22 cellular contexts compared by ENCODE assay signal in genomic region chr1:180785306-180785705, GRCh38.
DNase-seq lines count a peak whose midpoint lies in the region; ATAC-seq, FAIRE-seq and TF ChIP-seq lines count a peak whose summit lies in the region.
"Had no signal": no experiment of that assay in that cellular context is flagged by ENCODE, and none has a peak within 500 bp of the region (broad histone marks: within the 10 kb centered on the region; RNA-seq: fewer than 3 reads in every experiment).

No MANE protein-coding gene starts in this region.

- no peaks in the 10 kb centered on the region for H3K79me2 ChIP-seq in PC-3 (ENCODE audit: low read length)

- no peaks in the 10 kb centered on the region for H3K9me3 Mint-ChIP-seq in memory B cell

- H3K27me3 ChIP-seq in PC-3 (ENCODE audit: low read length), result no peaks in the 10 kb centered on the region

- DNase-seq in A549 (ENCODE audit: low read depth in 1 of 2, low spot score in 1 of 2) (no peak), HCEC 1CT (peak; percentile 15), choroid plexus epithelial cell (ENCODE audit: low read depth) (peak; percentile 23), memory B cell (ENCODE audit: low spot score in 2 of 2) (no peak), activated gamma-delta T cell treated with Interleukin-2 at 50 U/mL for 16 hours (no peak), NCI-H510A treated with DMSO at 0.1 percent for 48 hours (lab: John Stamatoyannopoulos, UW) (no peak), PC-3 (no peak), inferior parietal cortex (ENCODE audit: extremely low spot score) (no peak)
- DNase-seq: ACHN, Calu3, DMS79 treated with DMSO at 0.1 percent for 48 hours, KBM-7, NCI-H1105 treated with DMSO at 0.1 percent for 48 hours, NCI-H146, NCI-H2029, NCI-H446 treated with DMSO at 0.1 percent for 48 hours, NCI-H526 treated with DMSO at 0.1 percent for 48 hours, SHP77 treated with DMSO at 0.1 percent for 48 hours had no signal

- no peaks in the 10 kb centered on the region for H3K9me2 ChIP-seq in PC-3 (replicated peaks; ENCODE audit: low read length)

- intact Hi-C loops in PC-3 (cut with micrococcal nuclease), result no loop called here

- 0 out of 6 replicates have a peak overlapping the region, but pooled peaks of 1 of the 2 experiments have one; percentile 26 for H3K27ac ChIP-seq in A549
- no peak overlapping the region for H3K27ac ChIP-seq in PC-3 (ENCODE audit: low read length)
- H3K27ac ChIP-seq: 22Rv1, SK-N-MC had no signal

- no peaks in the 10 kb centered on the region for H3F3A ChIP-seq in PC-3 (ENCODE audit: low read length, unreplicated experiment)

- H3K36me3 ChIP-seq in PC-3 (ENCODE audit: low read depth, low read length), result no peaks in the 10 kb centered on the region

- no peak overlapping the region for H3K9ac ChIP-seq in PC-3 (ENCODE audit: low read length)

- peaks cover 16% of the 10 kb centered on the region for H3K36me3 Mint-ChIP-seq in memory B cell

- no peaks in the 10 kb centered on the region for H4K20me1 ChIP-seq in PC-3 (ENCODE audit: low read length)

- peak overlapping the region; percentile 23; the same call in 1 of the 3 replicates for H3K4me2 ChIP-seq in A549
- H3K4me2 ChIP-seq in PC-3 (ENCODE audit: low read length), result no peak overlapping the region

- H3K27me3 Mint-ChIP-seq in memory B cell, result no peaks in the 10 kb centered on the region

- POLR2A ChIA-PET in A549 (lab: Yijun Ruan, JAX), result no interaction called here
- POLR2A ChIA-PET in PC-3 (lab: Charles Lee; ENCODE audit: unreplicated experiment), result no interaction called here

- no peak for TF ChIP-seq CTCF in A549 (IDR thresholded peaks at IDR 0.05)
- TF ChIP-seq CTCF in choroid plexus epithelial cell (conservative IDR thresholded peaks at IDR 0.05; ENCODE audit: low read depth, low read length), result no peak
- TF ChIP-seq CTCF in PC-3 (conservative IDR thresholded peaks at IDR 0.05; ENCODE audit: low read depth, low read length), result no peak

- no peaks in the 10 kb centered on the region for H3K9me3 ChIP-seq in A549
- no peaks in the 10 kb centered on the region for H3K9me3 ChIP-seq in PC-3 (ENCODE audit: low read length)

- no TSS peak for BruUV-seq in PC-3 (replicated peaks; lab: Mats Ljungman, UMichigan)

- peak overlapping the region; percentile 60 for H3K27ac Mint-ChIP-seq in memory B cell

- ATAC-seq in A549, result no peak
- no peak for ATAC-seq in memory B cell (ENCODE audit: low read depth)
- no peak for ATAC-seq in PC-3
- ATAC-seq: Panc1 had no signal

- FAIRE-seq in A549 (lab: Jason Lieb, UNC), result no peak
- FAIRE-seq: HTR-8/SVneo had no signal

- no peak overlapping the region for H2AFZ ChIP-seq in PC-3 (ENCODE audit: low read length)

- H3K4me1 Mint-ChIP-seq in memory B cell, result no peaks in the 10 kb centered on the region

- TF ChIP-seq RAD21 in A549 (conservative IDR thresholded peaks at IDR 0.05 in 1 of 2, IDR thresholded peaks at IDR 0.05 in 1 of 2), result no peak

- CTCF ChIA-PET in A549 (lab: Yijun Ruan, JAX), result interaction anchor here (2.3 kb wide), 1 partner anchor 270 kb away, joined by 8 read pairs; no protein-coding TSS in a partner anchor
- CTCF ChIA-PET in PC-3 (lab: Charles Lee), result no interaction called here

- H3K4me1 ChIP-seq in A549 (peaks cover 11% of the 10 kb centered on the region), PC-3 (ENCODE audit: insufficient read depth, low read length) (no peaks in the 10 kb centered on the region)

- 58% methylated on average over 2 of the region's 2 CpGs for WGBS in A549 (ENCODE audit: missing lambda C conversion rate)

- H3K4me3 Mint-ChIP-seq in memory B cell, result no peak overlapping the region

- no peak overlapping the region for H3K4me3 ChIP-seq in A549
- H3K4me3 ChIP-seq in choroid plexus epithelial cell (ENCODE audit: low read depth, low read length), result no peak overlapping the region
- H3K4me3 ChIP-seq in PC-3 (ENCODE audit: low read length), result no peak overlapping the region
- H3K4me3 ChIP-seq: SK-N-MC had no signal

- no peak for TF ChIP-seq POLR2A in A549 (IDR thresholded peaks at IDR 0.05; ENCODE audit: low read length)

- TF ChIP-seq EP300 in A549 (IDR thresholded peaks at IDR 0.05), result no peak

TF ChIP-seq in A549, 52 proteins besides CTCF, POLR2A, EP300 and RAD21:
- TF ChIP-seq, protein P1, sequence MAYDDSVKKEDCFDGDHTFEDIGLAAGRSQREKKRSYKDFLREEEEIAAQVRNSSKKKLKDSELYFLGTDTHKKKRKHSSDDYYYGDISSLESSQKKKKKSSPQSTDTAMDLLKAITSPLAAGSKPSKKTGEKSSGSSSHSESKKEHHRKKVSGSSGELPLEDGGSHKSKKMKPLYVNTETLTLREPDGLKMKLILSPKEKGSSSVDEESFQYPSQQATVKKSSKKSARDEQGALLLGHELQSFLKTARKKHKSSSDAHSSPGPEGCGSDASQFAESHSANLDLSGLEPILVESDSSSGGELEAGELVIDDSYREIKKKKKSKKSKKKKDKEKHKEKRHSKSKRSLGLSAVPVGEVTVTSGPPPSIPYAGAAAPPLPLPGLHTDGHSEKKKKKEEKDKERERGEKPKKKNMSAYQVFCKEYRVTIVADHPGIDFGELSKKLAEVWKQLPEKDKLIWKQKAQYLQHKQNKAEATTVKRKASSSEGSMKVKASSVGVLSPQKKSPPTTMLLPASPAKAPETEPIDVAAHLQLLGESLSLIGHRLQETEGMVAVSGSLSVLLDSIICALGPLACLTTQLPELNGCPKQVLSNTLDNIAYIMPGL (CRISPR knock-in tag; IDR thresholded peaks at IDR 0.05; ENCODE audit: borderline replicate concordance), result no peak
- TF ChIP-seq ESRRA (IDR thresholded peaks at IDR 0.05; ENCODE audit: borderline replicate concordance, low read length) (no peak), HEYL (CRISPR knock-in tag; IDR thresholded peaks at IDR 0.05) (no peak), BHLHE40 (IDR thresholded peaks at IDR 0.05; ENCODE audit: low read depth, low read length) (no peak), HES2 (IDR thresholded peaks at IDR 0.05) (no peak), FOSL2 (IDR thresholded peaks at IDR 0.05) (no peak), FOSL2 (CRISPR knock-in tag; IDR thresholded peaks at IDR 0.05) (no peak), SMC3 (IDR thresholded peaks at IDR 0.05) (no peak), NR3C1 (IDR thresholded peaks at IDR 0.05) (no peak), MAZ (IDR thresholded peaks at IDR 0.05; ENCODE audit: borderline replicate concordance, low read depth, low read length) (no peak), NPAS2 (CRISPR knock-in tag; IDR thresholded peaks at IDR 0.05; ENCODE audit: borderline replicate concordance) (no peak), PBX3 (IDR thresholded peaks at IDR 0.05) (no peak), JUNB (IDR thresholded peaks at IDR 0.05) (no peak), HOXB5 (CRISPR knock-in tag; IDR thresholded peaks at IDR 0.05) (no peak), TP53 (CRISPR knock-in tag; IDR thresholded peaks at IDR 0.05) (no peak), ZFP36 (IDR thresholded peaks at IDR 0.05; ENCODE audit: borderline replicate concordance, partially characterized antibody) (no peak), ATOH8 (CRISPR knock-in tag; IDR thresholded peaks at IDR 0.05; ENCODE audit: low read depth) (no peak), ELK1 (IDR thresholded peaks at IDR 0.05; ENCODE audit: low read depth, low read length) (no peak), FOXS1 (CRISPR knock-in tag; IDR thresholded peaks at IDR 0.05) (no peak)
- TF ChIP-seq, protein P2, sequence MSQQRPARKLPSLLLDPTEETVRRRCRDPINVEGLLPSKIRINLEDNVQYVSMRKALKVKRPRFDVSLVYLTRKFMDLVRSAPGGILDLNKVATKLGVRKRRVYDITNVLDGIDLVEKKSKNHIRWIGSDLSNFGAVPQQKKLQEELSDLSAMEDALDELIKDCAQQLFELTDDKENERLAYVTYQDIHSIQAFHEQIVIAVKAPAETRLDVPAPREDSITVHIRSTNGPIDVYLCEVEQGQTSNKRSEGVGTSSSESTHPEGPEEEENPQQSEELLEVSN (IDR thresholded peaks at IDR 0.05; ENCODE audit: borderline replicate concordance, low read depth), result no peak

Comparison
In these comparisons a context has a peak if more than half of its experiments do, and no peak if none do; other contexts are left out.
1. DNase-seq: peak in HCEC 1CT (single experiment) and choroid plexus epithelial cell (single experiment); none in A549 (0 of 2), memory B cell (0 of 2), activated gamma-delta T cell treated with Interleukin-2 at 50 U/mL for 16 hours (single experiment), NCI-H510A treated with DMSO at 0.1 percent for 48 hours (single experiment), PC-3 (single experiment) and inferior parietal cortex (single experiment).